24 cellular contexts compared by ENCODE assay signal in genomic region chr11:12534549-12534948, GRCh38.
"Had no signal": no experiment of that assay in that cellular context is flagged by ENCODE, and none has a peak within 500 bp of the region (broad histone marks: within the 10 kb centered on the region; RNA-seq: fewer than 3 reads in every experiment).

No MANE protein-coding gene starts in this region.

- ATAC-seq: activated naive CD8-positive, alpha-beta T cell treated with anti-CD3 and anti-CD28 coated beads, Interleukin-2, amount 50 U/mL, for 24 hours; esophagus mucosa; psoas muscle; stimulated activated naive CD8-positive, alpha-beta T cell treated with anti-CD3 and anti-CD28 coated beads, Interleukin-15, Interleukin-2, amounts not matched to agents 100 U/mL and 50 U/mL, for 24 hours had no signal

- H3K4me3 ChIP-seq: left ventricle myocardium inferior, pancreas, psoas muscle, right atrium auricular region, thoracic aorta had no signal

- H3K9me3 ChIP-seq: left ventricle myocardium inferior, pancreas, psoas muscle, right atrium auricular region, thoracic aorta had no signal

- H3K27ac ChIP-seq: left ventricle myocardium inferior, pancreas, psoas muscle, right atrium auricular region, thoracic aorta had no signal

- H3K4me1 ChIP-seq: left ventricle myocardium inferior had no signal

- H3K27me3 ChIP-seq: pancreas, right atrium auricular region had no signal

- DNase-seq: activated CD4-positive, alpha-beta memory T cell treated with anti-CD3 and anti-CD28 coated beads for 36 hours; activated CD4-positive, alpha-beta T cell treated with anti-CD3 and anti-CD28 coated beads, Interleukin-2, amount 10 ng/mL, durations not matched to agents 24 days and 14 days; activated CD4-positive, CD25-positive, alpha-beta regulatory T cell treated with anti-CD3 and anti-CD28 coated beads, Interleukin-2, amount 50 U/mL, for 72 hours; activated CD8-positive, alpha-beta memory T cell treated with anti-CD3 and anti-CD28 coated beads, Interleukin-2, amount 50 U/mL, for 48 hours; activated naive CD8-positive, alpha-beta T cell treated with anti-CD3 and anti-CD28 coated beads, Interleukin-2, amount 50 U/mL, for 24 hours; activated T-cell treated with anti-CD3 and anti-CD28 coated beads, Interleukin-2, amount 50 U/mL, for 24 hours; amygdala; central memory CD4-positive, alpha-beta T cell; foreskin fibroblast; head of caudate nucleus; hippocampal formation; immature natural killer cell; left ventricle myocardium inferior; naive B cell; nucleus accumbens; pancreas; psoas muscle; stimulated activated CD4-positive, alpha-beta T cell treated with anti-CD3 and anti-CD28 coated beads, Interleukin-12 subunit alpha, Interleukin-12 subunit beta, amount 100 ng/mL, for 4 hours; stimulated activated CD4-positive, alpha-beta T cell treated with anti-CD3 and anti-CD28 coated beads, Interleukin-4, amount 100 ng/mL, for 1 hour; stimulated activated naive CD8-positive, alpha-beta T cell treated with anti-CD3 and anti-CD28 coated beads, Interleukin-15, Interleukin-2, amounts not matched to agents 100 U/mL and 50 U/mL, for 24 hours; T-helper 9 cell had no signal

- H3K36me3 ChIP-seq: pancreas had no signal
